ENCODE assay signal across 23 cellular contexts in genomic region chr11:71194702-71195101, GRCh38. TPM values are rescaled to one million over a fixed set of nuclear protein-coding genes. Genes with fewer than 3 reads are reported as not detected.
"Had no signal": no experiment of that assay in that cellular context is flagged by ENCODE, and none has a peak within 500 bp of the region (broad histone marks: within the 10 kb centered on the region; RNA-seq: fewer than 3 reads in every experiment).

No MANE protein-coding gene starts in this region.

- DNase-seq: activated CD4-positive, alpha-beta T cell treated with anti-CD3 and anti-CD28 coated beads for 36 hours; activated CD4-positive, CD25-positive, alpha-beta regulatory T cell; activated CD8-positive, alpha-beta memory T cell treated with anti-CD3 and anti-CD28 coated beads for 24 hours; activated effector memory CD4-positive, alpha-beta T cell treated with Interleukin-2 at 50 U/mL for 16 hours; activated naive CD4-positive, alpha-beta T cell treated with Interleukin-2 at 50 U/mL for 16 hours; anterior cingulate cortex; body of pancreas; cortex of kidney; effector memory CD8-positive, alpha-beta T cell; erythroblast; foreskin fibroblast; heart left ventricle; left ventricle myocardium superior; right cardiac atrium; stimulated activated CD4-positive, alpha-beta T cell treated with anti-CD3 and anti-CD28 coated beads, Interleukin-2, amount 100 ng/mL, for 48 hours; stimulated activated naive CD8-positive, alpha-beta T cell treated with anti-CD3 and anti-CD28 coated beads, Interleukin-15, Interleukin-2, amounts not matched to agents 100 U/mL and 50 U/mL, for 24 hours; T-helper 17 cell; testis; trophoblast cell; uterus had no signal

- H3K4me3 ChIP-seq: body of pancreas, heart left ventricle, pancreas, testis, uterus had no signal

- H3K9me3 ChIP-seq: body of pancreas, heart left ventricle, pancreas, testis, uterus had no signal

- H3K27ac Mint-ChIP-seq: activated CD4-positive, alpha-beta T cell treated with anti-CD3 and anti-CD28 coated beads for 36 hours; activated naive CD8-positive, alpha-beta T cell; effector memory CD8-positive, alpha-beta T cell; T-helper 17 cell had no signal

- ATAC-seq: activated CD4-positive, alpha-beta T cell treated with anti-CD3 and anti-CD28 coated beads for 36 hours; body of pancreas; effector memory CD8-positive, alpha-beta T cell; heart left ventricle; left ventricle myocardium superior; pancreas; right cardiac atrium; SK-N-SH treated with all-trans-retinoic acid at 6 μM for 48 hours; stimulated activated naive CD8-positive, alpha-beta T cell treated with anti-CD3 and anti-CD28 coated beads, Interleukin-15, Interleukin-2, amounts not matched to agents 100 U/mL and 50 U/mL, for 24 hours; T-helper 17 cell had no signal

- H3K36me3 Mint-ChIP-seq: activated naive CD8-positive, alpha-beta T cell had no signal

- H3K9me3 Mint-ChIP-seq: effector memory CD8-positive, alpha-beta T cell had no signal

- H3K4me1 Mint-ChIP-seq: activated CD4-positive, alpha-beta T cell treated with anti-CD3 and anti-CD28 coated beads for 36 hours; T-helper 17 cell had no signal

- H3K36me3 ChIP-seq: heart left ventricle, pancreas, uterus had no signal

- H3K4me1 ChIP-seq: body of pancreas, heart left ventricle, pancreas, testis, uterus had no signal

- H3K27me3 Mint-ChIP-seq: activated CD4-positive, alpha-beta T cell treated with anti-CD3 and anti-CD28 coated beads for 36 hours; activated naive CD8-positive, alpha-beta T cell had no signal

- H3K27ac ChIP-seq: body of pancreas, heart left ventricle, pancreas, testis, uterus had no signal

- H3K4me3 Mint-ChIP-seq: activated CD4-positive, alpha-beta T cell treated with anti-CD3 and anti-CD28 coated beads for 36 hours; activated naive CD8-positive, alpha-beta T cell; effector memory CD8-positive, alpha-beta T cell; T-helper 17 cell had no signal

- H3K27me3 ChIP-seq: body of pancreas, pancreas, testis, uterus had no signal

RNA-seq across cellular contexts. Expression of gene SHANK2, which starts 57.7 kb away (rescaled TPM):
- total RNA-seq: activated CD4-positive, alpha-beta T cell treated with anti-CD3 and anti-CD28 coated beads for 36 hours had no signal
